In genomic region chr15:35986072-35986666, GRCh38 we compare ENCODE assay signal across 19 cellular contexts.
A peak's percentile ranks its signal among the peaks of the same experiment; 100 is the strongest.
DNase-seq lines count a peak whose midpoint lies in the region; ATAC-seq and TF ChIP-seq lines count a peak whose summit lies in the region.
"Had no signal": no experiment of that assay in that cellular context is flagged by ENCODE, and none has a peak within 500 bp of the region (broad histone marks: within the 10 kb centered on the region; RNA-seq: fewer than 3 reads in every experiment).

No MANE protein-coding gene starts in this region.

- 0 out of 4 replicates have a peak, but pooled peaks of 1 of the 2 experiments have one; percentile 12 for TF ChIP-seq EP300 in SK-N-SH (IDR thresholded peaks at IDR 0.05; ENCODE audit: borderline replicate concordance in 1 of 2, low read depth in 1 of 2, low read length in 1 of 2)

- H3K36me3 ChIP-seq in SK-N-SH (replicated peaks in 1 of 2; ENCODE audit: control insufficient read depth in 1 of 2, insufficient read depth in 2 of 2, low read length in 1 of 2) (no peaks in the 10 kb centered on the region), mesenchymal stem cell (ENCODE audit: control insufficient read depth in 1 of 2, insufficient read depth in 2 of 2, low read depth in 1 of 2, low read length in 2 of 2) (no peaks in the 10 kb centered on the region), upper lobe of right lung (no peaks in the 10 kb centered on the region)
- H3K36me3 ChIP-seq: BLaER1, brain microvascular endothelial cell had no signal

- TF ChIP-seq CTCF in SK-N-SH (IDR thresholded peaks at IDR 0.05) (no peak), fibroblast of pulmonary artery (IDR thresholded peaks at IDR 0.05; ENCODE audit: low read length, missing control alignments) (no peak), upper lobe of right lung (IDR thresholded peaks at IDR 0.05) (no peak)

- H3K4me2 ChIP-seq in SK-N-SH (no peak overlapping the region), mesenchymal stem cell (ENCODE audit: low read length, poor library complexity, severe bottlenecking) (no peak overlapping the region)
- H3K4me2 ChIP-seq: BLaER1 had no signal

- H3K4me1 ChIP-seq in SK-N-SH (ENCODE audit: control insufficient read depth in 1 of 2, insufficient read depth in 2 of 2, low read depth in 1 of 2, low read length in 1 of 2) (no peaks in the 10 kb centered on the region; a peak in 2 of 4 replicates), mesenchymal stem cell (ENCODE audit: control insufficient read depth, insufficient read depth, low read depth, low read length) (no peaks in the 10 kb centered on the region), upper lobe of right lung (peaks cover 4% of the 10 kb centered on the region)
- H3K4me1 ChIP-seq: BLaER1 had no signal

- no peaks in the 10 kb centered on the region for H3F3A ChIP-seq in SK-N-SH (replicated peaks; ENCODE audit: insufficient read depth)

- H3K27me3 ChIP-seq in SK-N-SH (ENCODE audit: insufficient read depth): no peaks in the 10 kb centered on the region
- no peaks in the 10 kb centered on the region for H3K27me3 ChIP-seq in mesenchymal stem cell (ENCODE audit: control insufficient read depth in 1 of 2, insufficient read depth in 1 of 2, low read length in 2 of 2)
- H3K27me3 ChIP-seq in upper lobe of right lung: no peaks in the 10 kb centered on the region
- H3K27me3 ChIP-seq: BLaER1, brain microvascular endothelial cell had no signal

- no peak overlapping the region for H2BK5ac ChIP-seq in mesenchymal stem cell (ENCODE audit: low read depth, low read length, poor library complexity, severe bottlenecking)

- CTCF ChIA-PET in SK-N-SH (lab: Yijun Ruan, JAX): no interaction called here

- no peak overlapping the region for H2BK120ac ChIP-seq in mesenchymal stem cell (ENCODE audit: low read depth, low read length)

- no peak overlapping the region for H3K14ac ChIP-seq in mesenchymal stem cell (ENCODE audit: low read length in 2 of 2)

- H3K79me1 ChIP-seq in mesenchymal stem cell (replicated peaks; ENCODE audit: low read length, poor library complexity, severe bottlenecking): no peaks in the 10 kb centered on the region

- H3K79me2 ChIP-seq in SK-N-SH (ENCODE audit: insufficient read depth): no peaks in the 10 kb centered on the region

- H3K4me3 ChIP-seq in SK-N-SH (ENCODE audit: low read depth in 2 of 2, low read length in 1 of 2): no peak overlapping the region
- H3K4me3 ChIP-seq in fibroblast of pulmonary artery (replicated peaks; ENCODE audit: low read depth, low read length): no peak overlapping the region
- no peak overlapping the region for H3K4me3 ChIP-seq in mesenchymal stem cell (ENCODE audit: insufficient read depth in 1 of 2, low read depth in 1 of 2, low read length in 2 of 2)
- no peak overlapping the region for H3K4me3 ChIP-seq in upper lobe of right lung
- H3K4me3 ChIP-seq: BLaER1, SK-N-MC had no signal

- WGBS in SK-N-SH (ENCODE audit: low lambda C conversion rate): 72% methylated on average over 6 of the region's 6 CpGs
- 71% methylated on average over 4 of the region's 6 CpGs for WGBS in mesenchymal stem cell

- no peak for ATAC-seq in SK-N-SH treated with all-trans-retinoic acid at 6 μM for 48 hours
- peak; percentile 19 for ATAC-seq in upper lobe of right lung
- no peak for ATAC-seq in HG03342 (IDR thresholded peaks at IDR 0.05; ENCODE audit: unreplicated experiment)
- ATAC-seq: activated T-cell treated with anti-CD3 and anti-CD28 coated beads, Interleukin-2, amount 50 U/mL, for 4 hours; esophagus mucosa; PC-3 had no signal

- H2BK15ac ChIP-seq in mesenchymal stem cell (ENCODE audit: low read depth, poor library complexity, severe bottlenecking): no peak overlapping the region

- H2AK5ac ChIP-seq in mesenchymal stem cell (ENCODE audit: low read length, severe bottlenecking): no peak overlapping the region

- DNase-seq in SK-N-SH (peak; percentile 4), fibroblast of pulmonary artery (ENCODE audit: low read depth) (peak; percentile 47), mesenchymal stem cell (peak; percentile 12), upper lobe of right lung (no peak), GM19240 (ENCODE audit: insufficient read length, low spot score) (no peak), NCI-H2171 treated with DMSO at 0.1 percent for 48 hours (lab: John Stamatoyannopoulos, UW) (no peak)
- DNase-seq: 8988T; activated CD4-positive, alpha-beta memory T cell treated with anti-CD3 and anti-CD28 coated beads for 36 hours; activated naive CD4-positive, alpha-beta T cell treated with anti-CD3 and anti-CD28 coated beads, Interleukin-2, amount 50 U/mL, for 16 hours; activated T-cell treated with anti-CD3 and anti-CD28 coated beads, Interleukin-2, amount 50 U/mL, for 4 hours; brain microvascular endothelial cell; NCI-H1105; PC-3; trophoblast cell had no signal

- H3K9me2 ChIP-seq in SK-N-SH: no peaks in the 10 kb centered on the region

- intact Hi-C loops in upper lobe of right lung (cut with DNase I): no loop called here

- H3K23ac ChIP-seq in mesenchymal stem cell (ENCODE audit: low read length in 2 of 2): no peak overlapping the region

- H3K9ac ChIP-seq in SK-N-SH (no peak overlapping the region), mesenchymal stem cell (ENCODE audit: low read length) (no peak overlapping the region)
- H3K9ac ChIP-seq: BLaER1 had no signal

- no peaks in the 10 kb centered on the region for H3K9me3 ChIP-seq in SK-N-SH
- no peaks in the 10 kb centered on the region for H3K9me3 ChIP-seq in mesenchymal stem cell (ENCODE audit: control insufficient read depth, low read length)
- no peaks in the 10 kb centered on the region for H3K9me3 ChIP-seq in upper lobe of right lung
- H3K9me3 ChIP-seq: BLaER1 had no signal

- no peak overlapping the region for H3K18ac ChIP-seq in mesenchymal stem cell (ENCODE audit: low read depth in 1 of 2, low read length in 2 of 2)

- H3K27ac ChIP-seq in SK-N-SH (ENCODE audit: low read depth in 2 of 2, low read length in 1 of 2) (no peak overlapping the region), mesenchymal stem cell (ENCODE audit: low read length, poor library complexity, severe bottlenecking) (no peak overlapping the region), upper lobe of right lung (no peak overlapping the region)
- H3K27ac ChIP-seq: BLaER1, brain microvascular endothelial cell, SK-N-MC had no signal

- POLR2A ChIA-PET in SK-N-SH (lab: Yijun Ruan, JAX): no interaction called here

- no peak overlapping the region for H2BK12ac ChIP-seq in mesenchymal stem cell (ENCODE audit: low read length in 2 of 2)

- no peaks in the 10 kb centered on the region for H4K20me1 ChIP-seq in SK-N-SH (ENCODE audit: insufficient read depth)
- H4K20me1 ChIP-seq: BLaER1 had no signal

- no peak overlapping the region for H3K4ac ChIP-seq in mesenchymal stem cell (ENCODE audit: low read depth in 1 of 2, low read length in 2 of 2)

- H2AFZ ChIP-seq in SK-N-SH (ENCODE audit: low read depth) (no peak overlapping the region), mesenchymal stem cell (ENCODE audit: low read depth, low read length) (no peak overlapping the region)

- no peak overlapping the region for H4K91ac ChIP-seq in mesenchymal stem cell (ENCODE audit: low read length)

- no peak overlapping the region for H4K8ac ChIP-seq in mesenchymal stem cell (ENCODE audit: low read length)

- no peak for TF ChIP-seq RAD21 in SK-N-SH (IDR thresholded peaks at IDR 0.05; ENCODE audit: low read length)

TF ChIP-seq in SK-N-SH, 30 proteins besides CTCF, POLR2A, EP300 and RAD21 (continues in another document):
- TF ChIP-seq SIN3A (IDR thresholded peaks at IDR 0.05; ENCODE audit: borderline replicate concordance, low read depth, low read length) (no peak), SMC3 (IDR thresholded peaks at IDR 0.05; ENCODE audit: low read depth, low read length) (no peak), ELF1 (IDR thresholded peaks at IDR 0.05) (no peak), RXRA (IDR thresholded peaks at IDR 0.05; ENCODE audit: borderline replicate concordance, low read depth) (no peak), RCOR1 (IDR thresholded peaks at IDR 0.05; ENCODE audit: low read length) (no peak), TEAD4 (IDR thresholded peaks at IDR 0.05; ENCODE audit: borderline replicate concordance, insufficient read depth) (no peak), GATA2 (CRISPR knock-in tag; IDR thresholded peaks at IDR 0.05) (no peak), USF1 (IDR thresholded peaks at IDR 0.05; ENCODE audit: borderline replicate concordance, low read depth) (no peak)

TF ChIP-seq in SK-N-SH treated with all-trans-retinoic acid at 6 μM for 48 hours, 23 proteins besides CTCF, POLR2A, EP300 and RAD21:
- TF ChIP-seq OSR1 (CRISPR knock-in tag; IDR thresholded peaks at IDR 0.05): no peak
- TF ChIP-seq ZNF70 (CRISPR knock-in tag; IDR thresholded peaks at IDR 0.05): no peak
- TF ChIP-seq TSHZ2 (CRISPR knock-in tag; IDR thresholded peaks at IDR 0.05): no peak
- no peak for TF ChIP-seq GLIS3 (CRISPR knock-in tag; IDR thresholded peaks at IDR 0.05)
- TF ChIP-seq ARNTL (CRISPR knock-in tag; IDR thresholded peaks at IDR 0.05; ENCODE audit: borderline replicate concordance, low read depth): no peak
- no peak for TF ChIP-seq PPARA (CRISPR knock-in tag; IDR thresholded peaks at IDR 0.05; ENCODE audit: borderline replicate concordance)
- TF ChIP-seq TOX (CRISPR knock-in tag; IDR thresholded peaks at IDR 0.05; ENCODE audit: borderline replicate concordance): no peak

Comparison
In these comparisons a context has a peak if more than half of its experiments do, and no peak if none do; other contexts are left out.
1. DNase-seq: peak in SK-N-SH (single experiment), fibroblast of pulmonary artery (single experiment) and mesenchymal stem cell (single experiment); none in upper lobe of right lung (single experiment), GM19240 (single experiment) and NCI-H2171 treated with DMSO at 0.1 percent for 48 hours (single experiment).